1 cellular context compared by ENCODE assay signal in genomic region chr10:114937962-114938817, GRCh38.
A peak's percentile ranks its signal among the peaks of the same experiment; 100 is the strongest.
TF ChIP-seq lines count a peak whose summit lies in the region.

Gene TRUB1 (plus strand): TSS chr10:114938195. CDS start chr10:114938254, 59 bp downstream.

TF ChIP-seq in HepG2, 621 proteins besides CTCF, POLR2A, EP300 and RAD21 (continued from another document):
- TF ChIP-seq ZNF710 (CRISPR knock-in tag; IDR thresholded peaks at IDR 0.05; ENCODE audit: borderline replicate concordance) (no peak), DMAP1 (CRISPR knock-in tag; IDR thresholded peaks at IDR 0.05) (peak; percentile 80)
